34 cellular contexts compared by ENCODE assay signal in the genomic region with DNA sequence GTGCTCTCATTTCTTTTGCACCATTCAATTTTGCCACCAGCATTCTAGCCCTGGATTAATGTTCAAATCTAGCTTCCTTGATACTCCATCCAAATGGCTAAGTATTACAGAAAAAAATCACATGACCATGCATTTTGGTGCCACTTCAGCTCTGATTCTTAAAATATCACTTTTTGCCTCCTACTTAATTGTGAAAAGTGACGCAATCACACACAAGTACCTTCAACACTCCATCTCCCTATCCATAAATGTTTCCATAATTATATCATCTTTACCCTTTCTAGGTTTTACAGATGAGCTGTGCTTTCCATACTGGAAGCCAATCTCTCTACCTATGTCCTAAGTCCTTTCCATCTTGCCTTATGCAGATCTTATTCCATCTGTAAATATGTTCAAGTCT. TPM values are rescaled to one million over a fixed set of nuclear protein-coding genes. Genes with fewer than 3 reads are reported as not detected.
"Had no signal": no experiment of that assay in that cellular context is flagged by ENCODE, and none has a peak within 500 bp of the region (broad histone marks: within the 10 kb centered on the region; RNA-seq: fewer than 3 reads in every experiment).

No MANE protein-coding gene starts in this region.

- H3K36me3 ChIP-seq: colonic mucosa had no signal

- H3K4me3 ChIP-seq: colonic mucosa, esophagus squamous epithelium, gastrocnemius medialis, heart right ventricle, left lung, lower lobe of right lung, mucosa of descending colon had no signal

- H3K9me3 ChIP-seq: colonic mucosa, esophagus squamous epithelium, gastrocnemius medialis, heart right ventricle, left lung, lower lobe of right lung, mucosa of descending colon had no signal

- H3K4me1 ChIP-seq: colonic mucosa, esophagus squamous epithelium, gastrocnemius medialis, left lung, lower lobe of right lung had no signal

- H3K27ac ChIP-seq: colonic mucosa, epithelial cell of prostate, esophagus squamous epithelium, gastrocnemius medialis, heart right ventricle, left lung, lower lobe of right lung had no signal

- H3K27me3 ChIP-seq: colonic mucosa, esophagus squamous epithelium, gastrocnemius medialis, heart right ventricle, left lung had no signal

- FAIRE-seq: endometrium, islet of Langerhans, keratinocyte had no signal

- DNase-seq: colonic mucosa; cortex of kidney; effector CD8-positive, alpha-beta T cell; effector memory CD8-positive, alpha-beta T cell; endodermal cell; erythroblast; esophagus squamous epithelium; foreskin fibroblast; foreskin melanocyte; gastrocnemius medialis; glutamatergic neuron; head of caudate nucleus; heart right ventricle; hippocampal formation; left cardiac atrium; left lung; left ventricle myocardium superior; lower lobe of right lung; mesenchymal stem cell; mucosa of descending colon; naive B cell had no signal

- ATAC-seq: effector memory CD8-positive, alpha-beta T cell; esophagus mucosa; gastrocnemius medialis; heart right ventricle; left cardiac atrium; left lung; left ventricle myocardium superior; lower lobe of right lung; mucosa of descending colon had no signal

RNA-seq across cellular contexts. Expression of gene ERICH3, which starts 43.2 kb away (rescaled TPM):
- total RNA-seq: dermis microvascular lymphatic vessel endothelial cell, endodermal cell, esophagus mucosa, esophagus squamous epithelium, gastrocnemius medialis, glomerular endothelial cell, kidney epithelial cell, left cardiac atrium, left ventricle myocardium superior, lower leg skin, lung microvascular endothelial cell, mesenteric fat pad, mesothelial cell of epicardium, myocyte had no signal
- polyA plus RNA-seq: keratinocyte had no signal
